8 cellular contexts compared by ENCODE assay signal in the genomic region with DNA sequence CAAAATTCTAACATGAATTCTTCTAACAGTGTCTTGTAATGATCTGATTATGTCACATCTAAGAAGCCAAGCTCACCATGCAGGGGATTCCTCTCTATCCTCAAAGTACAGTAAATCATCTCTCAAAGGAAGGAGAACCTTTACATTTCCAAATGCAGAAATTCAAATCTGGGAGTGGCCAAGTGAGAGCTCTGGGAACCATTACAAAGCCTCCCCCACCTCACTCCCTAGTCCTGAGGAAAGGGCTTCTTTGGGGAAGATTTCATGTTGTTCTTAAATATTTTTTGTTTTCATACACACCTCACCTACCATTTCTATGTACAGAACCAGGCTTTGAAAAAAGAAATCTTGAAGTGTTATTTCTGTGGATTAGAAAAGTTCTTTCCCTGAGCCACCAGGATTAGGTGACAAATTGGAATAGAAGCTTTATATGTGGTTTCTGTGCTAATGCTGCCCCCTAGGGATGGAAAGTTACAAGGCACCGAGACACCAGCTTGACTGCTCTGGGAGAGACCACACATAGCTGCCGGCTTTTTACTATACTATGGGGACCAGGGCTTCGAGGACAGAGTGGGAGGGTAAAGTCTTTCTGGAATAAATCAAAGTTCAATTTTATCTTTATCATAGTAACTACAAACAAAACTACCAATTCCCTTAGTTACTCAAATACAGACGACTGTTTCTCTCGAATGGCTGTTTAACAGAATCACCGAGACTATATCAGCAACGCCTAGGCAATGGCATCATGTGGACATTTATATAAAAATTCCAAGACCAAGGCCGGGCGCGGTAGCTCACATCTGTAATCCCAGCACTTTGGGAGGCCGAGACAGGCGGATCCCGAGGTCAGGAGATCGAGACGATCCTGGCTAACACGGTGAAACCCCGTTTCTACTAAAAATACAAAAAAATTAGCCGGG.
DNase-seq lines count a peak whose midpoint lies in the region; ATAC-seq and TF ChIP-seq lines count a peak whose summit lies in the region.

No MANE protein-coding gene starts in this region.

- no peaks in the 10 kb centered on the region for H3K9me3 Mint-ChIP-seq in activated naive CD4-positive, alpha-beta T cell treated with anti-CD3 and anti-CD28 coated beads, Interleukin-2, amount 50 U/mL, for 72 hours

- H3K27ac Mint-ChIP-seq in activated naive CD4-positive, alpha-beta T cell treated with anti-CD3 and anti-CD28 coated beads, Interleukin-2, amount 50 U/mL, for 72 hours, result peak overlapping the region in 1 of 2 donors; percentile 5

- no peak overlapping the region for H3K27ac ChIP-seq in vagina

- no peaks in the 10 kb centered on the region for H3K9me3 ChIP-seq in vagina

- TF ChIP-seq CTCF in GM10266 (IDR thresholded peaks at IDR 0.05; ENCODE audit: control insufficient read depth, insufficient read depth, low read depth, missing control alignments) (peak; percentile 63), vagina (IDR thresholded peaks at IDR 0.05) (peak; percentile 83 to 96 (median 92))

- peaks cover 0 to 11% of the 10 kb centered on the region in 2 donors for H3K36me3 Mint-ChIP-seq in activated naive CD4-positive, alpha-beta T cell treated with anti-CD3 and anti-CD28 coated beads, Interleukin-2, amount 50 U/mL, for 72 hours

- no peak for TF ChIP-seq POLR2A in vagina (IDR thresholded peaks at IDR 0.05)

- intact Hi-C loops in head of caudate nucleus (cut with DNase I), result no loop called here
- intact Hi-C loops in posterior cingulate gyrus (cut with DNase I), result loop anchor here (5.0 kb wide), 1 partner anchor 37 kb away; no protein-coding TSS in a partner anchor
- intact Hi-C loops in vagina (cut with DNase I), result no loop called here

- peak; percentile 50 for DNase-seq in GM10266 (ENCODE audit: extremely low spot score)
- peak; percentile 91 for DNase-seq in NAMALWA (ENCODE audit: low spot score)
- peak; percentile 93 for DNase-seq in SK-MEL-5 (ENCODE audit: low read depth, low spot score)
- peak in 1 of 2 donors; percentile 64 for DNase-seq in activated naive CD4-positive, alpha-beta T cell treated with anti-CD3 and anti-CD28 coated beads, Interleukin-2, amount 50 U/mL, for 72 hours (ENCODE audit: low spot score in 2 of 2)
- DNase-seq in head of caudate nucleus, result peak; percentile 28 to 94 (median 82)
- peak in 9 of 10 donors; percentile 46 to 93 (median 77) for DNase-seq in posterior cingulate gyrus
- DNase-seq in vagina (ENCODE audit: extremely low spot score in 2 of 2), result no peak

- H3K27me3 ChIP-seq in vagina, result no peaks in the 10 kb centered on the region

- no peak overlapping the region for H3K4me3 ChIP-seq in vagina

- in situ Hi-C loops in SK-MEL-5 (cut with HindIII; ENCODE audit: low pct_unique_long_range_greater_than_20kb, low sequenced_read_pairs), result no loop called here

- peak; percentile 62 to 78 for ATAC-seq in activated naive CD4-positive, alpha-beta T cell treated with anti-CD3 and anti-CD28 coated beads, Interleukin-2, amount 50 U/mL, for 72 hours
- ATAC-seq in HG02588 (IDR thresholded peaks at IDR 0.05; ENCODE audit: unreplicated experiment), result no peak

- peaks cover 8% of the 10 kb centered on the region for H3K4me1 ChIP-seq in vagina

- no peaks in the 10 kb centered on the region for H3K36me3 ChIP-seq in vagina

Comparison
In these comparisons a context has a peak if more than half of its experiments do, and no peak if none do; other contexts are left out.
1. DNase-seq: peak in GM10266 (single experiment), NAMALWA (single experiment), SK-MEL-5 (single experiment), head of caudate nucleus (42 of 42) and posterior cingulate gyrus (9 of 10); none in vagina (0 of 2).